Comparison of ENCODE assay signal across 22 cellular contexts in the genomic region with DNA sequence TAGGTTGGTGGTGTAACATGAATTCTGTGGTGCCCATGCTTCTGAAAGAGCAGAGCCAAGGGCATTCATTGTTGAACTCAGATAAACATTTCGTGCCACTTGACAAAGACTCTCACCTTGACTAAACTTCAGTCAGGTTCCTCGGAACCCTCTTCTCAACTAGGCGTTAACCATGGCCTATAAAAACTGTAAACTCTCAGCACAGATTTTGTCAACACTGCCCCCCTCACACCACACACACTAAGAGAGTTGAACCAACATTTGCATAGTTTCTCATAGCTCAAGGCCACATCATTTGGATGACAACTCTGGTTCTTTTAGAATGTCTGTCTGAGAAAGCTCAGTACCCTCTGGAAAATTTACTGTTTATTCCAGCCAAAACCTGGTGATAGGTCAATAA. TPM values are rescaled to one million over a fixed set of nuclear protein-coding genes. Genes with fewer than 3 reads are reported as not detected.
DNase-seq lines count a peak whose midpoint lies in the region; ATAC-seq lines count a peak whose summit lies in the region.
"Had no signal": no experiment of that assay in that cellular context is flagged by ENCODE, and none has a peak within 500 bp of the region (broad histone marks: within the 10 kb centered on the region; RNA-seq: fewer than 3 reads in every experiment).

No MANE protein-coding gene starts in this region.

- H3K9me3 Mint-ChIP-seq in activated T-cell treated with anti-CD3 and anti-CD28 coated beads, Interleukin-2, amount 50 U/mL, for 24 hours, result peaks cover 12% of the 10 kb centered on the region
- H3K9me3 Mint-ChIP-seq in stimulated activated naive CD8-positive, alpha-beta T cell treated with anti-CD3 and anti-CD28 coated beads, Interleukin-15, Interleukin-2, amounts not matched to agents 100 ng/mL and 50 ng/mL, for 24 hours, result peaks cover 7% of the 10 kb centered on the region

- no peak overlapping the region for H3K4me3 Mint-ChIP-seq in activated T-cell treated with anti-CD3 and anti-CD28 coated beads, Interleukin-2, amount 50 U/mL, for 24 hours
- no peak overlapping the region for H3K4me3 Mint-ChIP-seq in T-helper 17 cell
- no peak overlapping the region for H3K4me3 Mint-ChIP-seq in stimulated activated naive CD8-positive, alpha-beta T cell treated with anti-CD3 and anti-CD28 coated beads, Interleukin-15, Interleukin-2, amounts not matched to agents 100 ng/mL and 50 ng/mL, for 24 hours
- H3K4me3 Mint-ChIP-seq: activated CD8-positive, alpha-beta memory T cell treated with anti-CD3 and anti-CD28 coated beads, Interleukin-2, amount 10 ng/mL, durations not matched to agents 7 days and 5 days; CD14-positive monocyte; natural killer cell; T-helper 2 cell treated with Interferon-gamma antibody and Interleukin-4, amounts not matched to agents 5 μg/mL and 100 μg/mL, for 36 hours had no signal

- peak; percentile 67 for ATAC-seq in GM21367 (IDR thresholded peaks at IDR 0.05; ENCODE audit: unreplicated experiment)
- ATAC-seq in T-helper 17 cell, result no peak
- ATAC-seq: activated CD8-positive, alpha-beta memory T cell treated with anti-CD3 and anti-CD28 coated beads, Interleukin-2, amount 10 ng/mL, durations not matched to agents 7 days and 5 days; HepG2; natural killer cell; SK-N-SH treated with all-trans-retinoic acid at 6 μM for 48 hours had no signal

- H3K27ac Mint-ChIP-seq in activated T-cell treated with anti-CD3 and anti-CD28 coated beads, Interleukin-2, amount 50 U/mL, for 24 hours, result peak overlapping the region; percentile 48
- peak overlapping the region; percentile 11 for H3K27ac Mint-ChIP-seq in T-helper 17 cell
- H3K27ac Mint-ChIP-seq in stimulated activated naive CD8-positive, alpha-beta T cell treated with anti-CD3 and anti-CD28 coated beads, Interleukin-15, Interleukin-2, amounts not matched to agents 100 ng/mL and 50 ng/mL, for 24 hours, result peak overlapping the region; percentile 0
- H3K27ac Mint-ChIP-seq: activated CD8-positive, alpha-beta memory T cell treated with anti-CD3 and anti-CD28 coated beads, Interleukin-2, amount 10 ng/mL, durations not matched to agents 7 days and 5 days; CD14-positive monocyte; natural killer cell; T-helper 2 cell treated with Interferon-gamma antibody and Interleukin-4, amounts not matched to agents 5 μg/mL and 100 μg/mL, for 36 hours had no signal

- peaks cover 41% of the 10 kb centered on the region for H3K4me1 Mint-ChIP-seq in activated T-cell treated with anti-CD3 and anti-CD28 coated beads, Interleukin-2, amount 50 U/mL, for 24 hours (ENCODE audit: low read depth)
- peaks cover 3% of the 10 kb centered on the region for H3K4me1 Mint-ChIP-seq in T-helper 17 cell
- H3K4me1 Mint-ChIP-seq in stimulated activated naive CD8-positive, alpha-beta T cell treated with anti-CD3 and anti-CD28 coated beads, Interleukin-15, Interleukin-2, amounts not matched to agents 100 ng/mL and 50 ng/mL, for 24 hours (ENCODE audit: low read depth), result peaks cover 36% of the 10 kb centered on the region
- H3K4me1 Mint-ChIP-seq: activated CD8-positive, alpha-beta memory T cell treated with anti-CD3 and anti-CD28 coated beads, Interleukin-2, amount 10 ng/mL, durations not matched to agents 7 days and 5 days; CD14-positive monocyte had no signal

- no peaks in the 10 kb centered on the region for H3K27me3 Mint-ChIP-seq in activated T-cell treated with anti-CD3 and anti-CD28 coated beads, Interleukin-2, amount 50 U/mL, for 24 hours
- no peaks in the 10 kb centered on the region for H3K27me3 Mint-ChIP-seq in T-helper 17 cell
- H3K27me3 Mint-ChIP-seq in stimulated activated naive CD8-positive, alpha-beta T cell treated with anti-CD3 and anti-CD28 coated beads, Interleukin-15, Interleukin-2, amounts not matched to agents 100 ng/mL and 50 ng/mL, for 24 hours, result no peaks in the 10 kb centered on the region
- H3K27me3 Mint-ChIP-seq: activated CD8-positive, alpha-beta memory T cell treated with anti-CD3 and anti-CD28 coated beads, Interleukin-2, amount 10 ng/mL, durations not matched to agents 7 days and 5 days had no signal

- peaks cover 2% of the 10 kb centered on the region for H3K9me3 ChIP-seq in T-helper 17 cell (ENCODE audit: control insufficient read depth, low read length, poor library complexity, severe bottlenecking)

- DNase-seq in activated T-cell treated with anti-CD3 and anti-CD28 coated beads, Interleukin-2, amount 50 U/mL, for 24 hours, result no peak
- DNase-seq in activated T-cell treated with anti-CD3 and anti-CD28 coated beads, Interleukin-2, amount 50 U/mL, for 1 hour, result no peak
- no peak for DNase-seq in T-helper 17 cell
- no peak for DNase-seq in HuH-7.5 (ENCODE audit: low spot score)
- DNase-seq in NCI-H187 (lab: John Stamatoyannopoulos, UW), result no peak
- DNase-seq in activated CD4-positive, alpha-beta T cell treated with anti-CD3 and anti-CD28 coated beads for 1 hour, result no peak
- DNase-seq: 8988T; activated CD4-positive, alpha-beta T cell treated with anti-CD3 and anti-CD28 coated beads for 48 hours; activated CD8-positive, alpha-beta memory T cell treated with anti-CD3 and anti-CD28 coated beads, Interleukin-2, amount 10 ng/mL, durations not matched to agents 7 days and 5 days; activated naive CD4-positive, alpha-beta T cell treated with anti-CD3 and anti-CD28 coated beads, Interleukin-2, amount 50 U/mL, for 16 hours; effector memory CD4-positive, alpha-beta T cell; Kasumi-1; natural killer cell; NCI-H1436 treated with DMSO at 0.1 percent for 48 hours; NCI-H446 treated with DMSO at 0.1 percent for 48 hours had no signal

- H3K36me3 Mint-ChIP-seq in activated T-cell treated with anti-CD3 and anti-CD28 coated beads, Interleukin-2, amount 50 U/mL, for 24 hours (ENCODE audit: low read depth), result peaks cover 59% of the 10 kb centered on the region
- H3K36me3 Mint-ChIP-seq in T-helper 17 cell (ENCODE audit: low read depth), result peaks cover 9% of the 10 kb centered on the region
- peaks cover 44% of the 10 kb centered on the region for H3K36me3 Mint-ChIP-seq in stimulated activated naive CD8-positive, alpha-beta T cell treated with anti-CD3 and anti-CD28 coated beads, Interleukin-15, Interleukin-2, amounts not matched to agents 100 ng/mL and 50 ng/mL, for 24 hours (ENCODE audit: low read depth)

RNA-seq across cellular contexts. Expression of gene CASP6, which starts 28.1 kb away (rescaled TPM):
- 10 to 100 TPM; 16.8 to 17.1 TPM for total RNA-seq in T-helper 17 cell
- total RNA-seq: ascending aorta had no signal

RNA-seq across cellular contexts. Expression of gene PLA2G12A, which starts 54.7 kb away (rescaled TPM):
- 10 to 100 TPM; 13.8 to 39.4 TPM for total RNA-seq in T-helper 17 cell
